In genomic region chr2:220503446-220503845, GRCh38 we compare ENCODE assay signal across 16 cellular contexts.
A peak's percentile ranks its signal among the peaks of the same experiment; 100 is the strongest.
DNase-seq lines count a peak whose midpoint lies in the region; ATAC-seq, FAIRE-seq and TF ChIP-seq lines count a peak whose summit lies in the region.
"Had no signal": no experiment of that assay in that cellular context is flagged by ENCODE, and none has a peak within 500 bp of the region (broad histone marks: within the 10 kb centered on the region; RNA-seq: fewer than 3 reads in every experiment).

No MANE protein-coding gene starts in this region.

- no peaks in the 10 kb centered on the region for H3K79me2 ChIP-seq in PC-3 (ENCODE audit: low read length)

- TF ChIP-seq CTCF in PC-3 (conservative IDR thresholded peaks at IDR 0.05; ENCODE audit: low read depth, low read length) = no peak
- no peak for TF ChIP-seq CTCF in RWPE1 (conservative IDR thresholded peaks at IDR 0.05; ENCODE audit: low read depth)

- CTCF ChIA-PET in PC-3 (lab: Charles Lee) = no interaction called here
- CTCF ChIA-PET in RWPE1 (lab: Yijun Ruan, JAX) = no interaction called here

- no peak for FAIRE-seq in RCC 7860 (lab: Jason Lieb, UNC)
- FAIRE-seq: A204.1, H54 had no signal

- no TSS peak for BruUV-seq in PC-3 (replicated peaks; lab: Mats Ljungman, UMichigan)

- no peaks in the 10 kb centered on the region for H3K27me3 ChIP-seq in PC-3 (ENCODE audit: low read length)
- H3K27me3 ChIP-seq: BE2C had no signal

- H3F3A ChIP-seq in PC-3 (ENCODE audit: low read length, unreplicated experiment) = no peaks in the 10 kb centered on the region

- ATAC-seq in PC-3 = no peak
- no peak for ATAC-seq in GM21515 (IDR thresholded peaks at IDR 0.05; ENCODE audit: unreplicated experiment)
- ATAC-seq: HCT116 had no signal

- DNase-seq in G401 (ENCODE audit: low spot score) = peak; percentile 63
- peak; percentile 53 for DNase-seq in NCI-H2171 treated with DMSO at 0.1 percent for 48 hours (lab: John Stamatoyannopoulos, UW)
- no peak for DNase-seq in PC-3
- no peak for DNase-seq in RCC 7860 (ENCODE audit: low spot score)
- no peak for DNase-seq in NCI-H82 treated with DMSO at 0.1 percent for 48 hours (lab: John Stamatoyannopoulos, UW; ENCODE audit: unreplicated experiment)
- no peak for DNase-seq in RWPE1 (ENCODE audit: low spot score)
- DNase-seq: BE2C; CD4-positive, alpha-beta memory T cell; DND-41; GF-D8; GM23248 had no signal

- peaks cover 63% of the 10 kb centered on the region for H3K4me1 ChIP-seq in PC-3 (ENCODE audit: insufficient read depth, low read length)
- H3K4me1 ChIP-seq: BE2C had no signal

- H3K4me3 ChIP-seq in PC-3 (ENCODE audit: low read length) = no peak overlapping the region
- H3K4me3 ChIP-seq: GM23248 had no signal

- H2AFZ ChIP-seq in PC-3 (ENCODE audit: low read length) = no peak overlapping the region
- H2AFZ ChIP-seq: GM23248 had no signal

- H3K9ac ChIP-seq in PC-3 (ENCODE audit: low read length) = no peak overlapping the region
- H3K9ac ChIP-seq: GM23248 had no signal

- no peaks in the 10 kb centered on the region for H3K36me3 ChIP-seq in PC-3 (ENCODE audit: low read depth, low read length)
- H3K36me3 ChIP-seq: BE2C had no signal

- intact Hi-C loops in PC-3 (cut with micrococcal nuclease) = loop anchor here (10.0 kb wide), 3 partner anchors 181 to 1071 kb away; partner anchors contain the start of gene EPHA4

- no peaks in the 10 kb centered on the region for H4K20me1 ChIP-seq in PC-3 (ENCODE audit: low read length)

- no peaks in the 10 kb centered on the region for H3K9me3 ChIP-seq in PC-3 (ENCODE audit: low read length)
- H3K9me3 ChIP-seq: BE2C had no signal

- peak overlapping the region; percentile 63 for H3K27ac ChIP-seq in PC-3 (ENCODE audit: low read length)
- H3K27ac ChIP-seq in RWPE1 = no peak overlapping the region
- H3K27ac ChIP-seq: C4-2B, GM23248 had no signal

- POLR2A ChIA-PET in PC-3 (lab: Charles Lee; ENCODE audit: unreplicated experiment) = interaction anchor here (0.6 kb wide), 1 partner anchor 146 kb away, joined by 3 read pairs; no protein-coding TSS in a partner anchor
- POLR2A ChIA-PET in RWPE1 (lab: Yijun Ruan, JAX; ENCODE audit: low non-redundant PET) = no interaction called here

- H3K9me2 ChIP-seq in PC-3 (replicated peaks; ENCODE audit: low read length) = no peaks in the 10 kb centered on the region

- in situ Hi-C loops in G401 (cut with HindIII; ENCODE audit: low sequenced_read_pairs) = no loop called here

- H3K4me2 ChIP-seq in PC-3 (ENCODE audit: low read length) = peak overlapping the region; percentile 70

Comparison
In these comparisons a context has a peak if more than half of its experiments do, and no peak if none do; other contexts are left out.
1. DNase-seq: peak in G401 (single experiment) and NCI-H2171 treated with DMSO at 0.1 percent for 48 hours (single experiment); none in PC-3 (single experiment), RCC 7860 (single experiment), NCI-H82 treated with DMSO at 0.1 percent for 48 hours (single experiment) and RWPE1 (single experiment).